ENCODE assay signal across 8 cellular contexts in the genomic region with DNA sequence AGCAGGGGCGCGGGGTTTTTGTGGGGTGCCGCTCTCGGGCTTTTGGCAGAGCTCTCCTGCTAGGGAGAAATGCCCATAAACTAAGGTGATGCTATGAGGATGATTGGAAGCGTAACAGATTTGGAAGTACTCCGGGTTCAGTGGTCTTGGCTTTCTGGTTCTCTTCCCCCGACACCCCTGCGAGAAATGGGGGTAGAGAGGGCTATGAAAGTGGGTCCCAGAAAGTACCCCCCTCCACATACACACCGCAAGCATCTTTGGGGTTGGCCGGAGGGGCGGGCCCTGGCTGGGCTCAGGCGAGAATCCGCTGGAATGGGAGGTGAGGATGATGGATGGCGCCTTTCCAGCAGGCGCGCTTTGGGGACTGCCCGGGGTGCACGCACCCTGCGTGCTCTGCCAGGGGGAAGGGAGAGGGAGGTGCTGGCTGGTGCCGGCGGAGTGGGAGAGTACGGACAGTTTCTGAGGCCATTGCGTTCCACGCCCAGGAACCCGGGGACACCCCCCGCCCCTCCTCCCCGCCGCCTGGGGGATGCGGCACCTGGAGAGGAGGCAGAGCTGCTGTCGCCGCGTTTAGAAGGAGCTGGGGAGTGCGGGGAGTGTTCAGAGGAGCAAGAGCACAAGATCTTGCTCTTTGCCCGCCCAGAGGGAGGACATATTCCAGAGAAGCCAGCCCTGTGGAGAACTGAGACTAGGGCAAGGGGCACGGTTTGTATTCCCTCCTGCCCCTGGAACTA. TPM values are rescaled to one million over a fixed set of nuclear protein-coding genes. Genes with fewer than 3 reads are reported as not detected.
A peak's percentile ranks its signal among the peaks of the same experiment; 100 is the strongest.
DNase-seq lines count a peak whose midpoint lies in the region; ATAC-seq and TF ChIP-seq lines count a peak whose summit lies in the region.

No MANE protein-coding gene starts in this region.

- H3K36me3 Mint-ChIP-seq in CD14-positive monocyte (peaks cover 6 to 9% of the 10 kb centered on the region in 2 donors), chondrocyte (ENCODE audit: low read depth) (no peaks in the 10 kb centered on the region)

- H3K9ac ChIP-seq in NT2/D1 (ENCODE audit: insufficient read length, low read depth), result peak overlapping the region; percentile 89

- H3K27ac Mint-ChIP-seq in CD14-positive monocyte (peak overlapping the region in 5 of 7 donors; percentile 51 to 89 (median 79)), chondrocyte (ENCODE audit: unreplicated experiment) (no peak overlapping the region)

- peaks cover 55% of the 10 kb centered on the region for H3K27me3 ChIP-seq in NT2/D1 (ENCODE audit: insufficient read depth, insufficient read length)

- H3K9me3 Mint-ChIP-seq in CD14-positive monocyte (peaks cover 0 to 4% (median 0%) of the 10 kb centered on the region in 7 donors), chondrocyte (ENCODE audit: low read depth) (no peaks in the 10 kb centered on the region)

- no peak for TF ChIP-seq POLR2A in lower leg skin (IDR thresholded peaks at IDR 0.05)

- H3K4me1 Mint-ChIP-seq in CD14-positive monocyte, result peaks cover 45% of the 10 kb centered on the region
- H3K4me1 Mint-ChIP-seq in chondrocyte (ENCODE audit: low read depth), result peaks cover 64% of the 10 kb centered on the region

- DNase-seq in CD14-positive monocyte (ENCODE audit: low spot score), result no peak
- no peak for DNase-seq in NT2/D1 (ENCODE audit: low read depth, low spot score)
- no peak for DNase-seq in chondrocyte (ENCODE audit: low spot score)
- DNase-seq in lower leg skin (ENCODE audit: low spot score in 2 of 2), result peak in 1 of 2 donors; percentile 86
- DNase-seq in stimulated activated CD4-positive, alpha-beta T cell treated with anti-CD3 and anti-CD28 coated beads, Interleukin-4, amount 100 ng/mL, for 48 hours (ENCODE audit: low read depth in 2 of 2), result peak; percentile 10 to 32

- TF ChIP-seq CTCF in CD14-positive monocyte (IDR thresholded peaks at IDR 0.05) (no peak), chondrocyte (IDR thresholded peaks at IDR 0.05) (no peak), lower leg skin (IDR thresholded peaks at IDR 0.05) (no peak)

- intact Hi-C loops in CD14-positive monocyte (cut with micrococcal nuclease) (loop anchor here in 1 of 2 donors (10.0 kb wide), 1 partner anchor 502 kb away; the partner anchor contains the start of gene RFK), lower leg skin (cut with DNase I; ENCODE audit: low total_unique reads) (no loop called here)

- H3K27me3 Mint-ChIP-seq in CD14-positive monocyte (ENCODE audit: low read depth in 3 of 3), result peaks cover 6 to 20% (median 14%) of the 10 kb centered on the region in 3 donors
- no peaks in the 10 kb centered on the region for H3K27me3 Mint-ChIP-seq in chondrocyte (ENCODE audit: low read depth)

- no peaks in the 10 kb centered on the region for H3K9me3 ChIP-seq in NT2/D1 (ENCODE audit: insufficient read depth, low read length)

- H3K4me1 ChIP-seq in NT2/D1 (ENCODE audit: insufficient read depth, insufficient read length), result no peaks in the 10 kb centered on the region

- H3K36me3 ChIP-seq in NT2/D1 (ENCODE audit: insufficient read depth, insufficient read length, low read length), result no peaks in the 10 kb centered on the region

- H3K4me3 ChIP-seq in NT2/D1 (ENCODE audit: insufficient read length, low read depth) (peak overlapping the region; percentile 81), lower leg skin (ENCODE audit: low read depth, poor library complexity, severe bottlenecking) (peak overlapping the region; percentile 52)

- no peak for ATAC-seq in GM18498 (IDR thresholded peaks at IDR 0.05; ENCODE audit: unreplicated experiment)
- ATAC-seq in HG02938 (IDR thresholded peaks at IDR 0.05; ENCODE audit: unreplicated experiment), result no peak
- ATAC-seq in GM21515 (IDR thresholded peaks at IDR 0.05; ENCODE audit: unreplicated experiment), result no peak

- WGBS in lower leg skin, 2 donors, result 1% methylated on average over 31 to 33 of the region's 35 CpGs

- peak overlapping the region; percentile 97 to 98 for H3K4me3 Mint-ChIP-seq in CD14-positive monocyte
- H3K4me3 Mint-ChIP-seq in chondrocyte (ENCODE audit: unreplicated experiment), result peak overlapping the region; percentile 86

RNA-seq across cellular contexts. Expression of gene PCSK5, which starts 1.9 kb away (rescaled TPM):
- polyA plus RNA-seq in CD14-positive monocyte, result 1 to 10 TPM; 4.8 to 7.1 TPM
- total RNA-seq in chondrocyte (8.3 to 75.9 TPM (median 8.9 TPM) in 3 replicates), lower leg skin (10 to 100 TPM in 2 of 4 donors, 1 to 10 TPM in 2; 6.4 to 10.8 (median 9.7) TPM)

Comparison
In these comparisons a context has a peak if more than half of its experiments do, and no peak if none do; other contexts are left out.
1. DNase-seq: peak in stimulated activated CD4-positive, alpha-beta T cell treated with anti-CD3 and anti-CD28 coated beads, Interleukin-4, amount 100 ng/mL, for 48 hours (2 of 2); none in CD14-positive monocyte (single experiment), NT2/D1 (single experiment) and chondrocyte (single experiment).